ENCODE assay signal across 8 cellular contexts in the genomic region with DNA sequence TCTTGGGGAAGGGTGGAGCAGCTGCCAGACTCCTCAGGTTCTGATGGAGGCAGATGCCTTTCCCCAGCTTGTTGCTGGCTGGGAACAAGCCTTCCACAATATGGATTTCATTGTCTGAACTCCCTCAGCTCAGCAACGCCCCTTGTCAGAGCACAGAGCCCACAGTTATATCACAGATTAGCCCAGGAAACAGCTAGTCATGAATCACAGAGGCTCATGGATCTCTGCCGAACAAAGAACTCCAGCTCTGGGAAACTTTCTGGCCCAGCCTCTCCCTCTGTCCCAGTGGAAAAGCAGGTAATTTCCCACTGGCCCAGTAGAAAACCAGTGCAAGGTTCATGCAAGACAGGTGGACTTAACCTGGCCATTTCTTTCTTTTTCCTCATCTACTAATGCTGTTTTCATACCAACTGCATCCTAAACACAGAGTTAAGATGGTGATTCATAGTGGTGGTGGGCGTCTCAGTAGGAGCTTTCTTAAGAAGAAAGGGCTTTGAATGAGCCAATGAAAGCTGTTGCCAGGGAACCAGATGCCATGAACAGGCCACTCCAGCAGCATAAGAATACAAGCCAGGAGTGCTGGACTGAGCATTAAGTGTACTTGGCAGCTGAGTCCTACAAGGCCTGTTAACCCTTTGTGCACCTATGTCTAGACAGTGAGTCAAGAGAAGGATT. TPM values are rescaled to one million over a fixed set of nuclear protein-coding genes. Genes with fewer than 3 reads are reported as not detected.
A peak's percentile ranks its signal among the peaks of the same experiment; 100 is the strongest.
DNase-seq lines count a peak whose midpoint lies in the region; ATAC-seq and TF ChIP-seq lines count a peak whose summit lies in the region.

No MANE protein-coding gene starts in this region.

- H2BK5ac ChIP-seq in H9 (ENCODE audit: insufficient read length, low read length) = no peak overlapping the region

- ATAC-seq in GM19351 (IDR thresholded peaks at IDR 0.05; ENCODE audit: unreplicated experiment) = no peak

- no peaks in the 10 kb centered on the region for H3K79me1 ChIP-seq in H9 (ENCODE audit: insufficient read depth, low read depth, low read length, poor library complexity, severe bottlenecking)

- H3K23ac ChIP-seq in H9 (ENCODE audit: insufficient read length, low read depth, low read length) = no peak overlapping the region

- H2BK12ac ChIP-seq in H9 (ENCODE audit: insufficient read length, low read depth, low read length) = no peak overlapping the region

- no peak overlapping the region for H3K9ac ChIP-seq in H9 (ENCODE audit: extremely low read depth, insufficient read length, low read length)

- no peak overlapping the region for H2BK20ac ChIP-seq in H9 (ENCODE audit: low read depth, low read length, poor library complexity, severe bottlenecking)

- no peak overlapping the region for H4K8ac ChIP-seq in H9 (replicated peaks; ENCODE audit: insufficient read length, low read depth, low read length)

- H3K27me3 Mint-ChIP-seq in H9 (ENCODE audit: low read depth) (no peaks in the 10 kb centered on the region), glutamatergic neuron (ENCODE audit: unreplicated experiment) (no peaks in the 10 kb centered on the region)

- no peaks in the 10 kb centered on the region for H3K36me3 Mint-ChIP-seq in H9 (ENCODE audit: insufficient read depth in 1 of 3, low read depth in 3 of 3)
- no peaks in the 10 kb centered on the region for H3K36me3 Mint-ChIP-seq in glutamatergic neuron (ENCODE audit: unreplicated experiment)

- peak overlapping the region; percentile 26 for H3K4me3 ChIP-seq in retinal pigment epithelial cell (ENCODE audit: low read length)

- CTCF ChIA-PET in RWPE1 (lab: Yijun Ruan, JAX) = interaction anchor here (0.6 kb wide), 1 partner anchor 1371 kb away, joined by 3 read pairs; no protein-coding TSS in a partner anchor

- H3K4me1 Mint-ChIP-seq in H9 (peaks cover 24% of the 10 kb centered on the region in 2 experiments), glutamatergic neuron (ENCODE audit: low read depth, unreplicated experiment) (peaks cover 9% of the 10 kb centered on the region)

- no peaks in the 10 kb centered on the region for H3K79me2 ChIP-seq in H9 (ENCODE audit: insufficient read depth, low read length)

- H4K5ac ChIP-seq in H9 (ENCODE audit: insufficient read length, low read depth, low read length) = no peak overlapping the region

- DNase-seq in H9 (peak; percentile 53), RPMI7951 (ENCODE audit: low read depth) (peak; percentile 69), glutamatergic neuron (no peak), retinal pigment epithelial cell (ENCODE audit: low read depth) (peak; percentile 100), RWPE1 (ENCODE audit: low spot score) (no peak), NCI-H2196 (lab: John Stamatoyannopoulos, UW; ENCODE audit: unreplicated experiment) (no peak), NCI-H526 treated with DMSO at 0.1 percent for 48 hours (lab: John Stamatoyannopoulos, UW) (no peak)

- peaks cover 9% of the 10 kb centered on the region; the same call in 1 of the 2 replicates for H3K4me1 ChIP-seq in H9 (ENCODE audit: insufficient read depth, low read length)

- H4K20me1 ChIP-seq in H9 (ENCODE audit: control insufficient read depth, insufficient read depth, insufficient read length) = no peaks in the 10 kb centered on the region

- peak overlapping the region; percentile 0 for H3K4me2 ChIP-seq in H9 (ENCODE audit: insufficient read depth, insufficient read length, low read length)

- POLR2A ChIA-PET in RWPE1 (lab: Yijun Ruan, JAX; ENCODE audit: low non-redundant PET) = no interaction called here

- H3K4me3 Mint-ChIP-seq in H9 (0 out of 5 replicates have a peak overlapping the region, but pooled peaks of 1 of the 2 experiments have one; percentile 18), glutamatergic neuron (ENCODE audit: unreplicated experiment) (no peak overlapping the region)

- no peak overlapping the region for H2AK5ac ChIP-seq in H9 (ENCODE audit: insufficient read length, low read length)

- no peak overlapping the region for H2BK15ac ChIP-seq in H9 (ENCODE audit: low read depth, low read length)

- H2AFZ ChIP-seq in H9 (ENCODE audit: low read length) = peak overlapping the region; percentile 34

- no peaks in the 10 kb centered on the region for H3K9me3 ChIP-seq in H9 (ENCODE audit: control insufficient read depth, low read depth, low read length)

- no peak overlapping the region for H3T11ph ChIP-seq in H9 (ENCODE audit: low read length)

- H3K9me3 Mint-ChIP-seq in H9 (no peaks in the 10 kb centered on the region; a peak in 1 of 5 replicates), glutamatergic neuron (ENCODE audit: unreplicated experiment) (no peaks in the 10 kb centered on the region)

- peak overlapping the region; percentile 79 for H3K18ac ChIP-seq in H9 (ENCODE audit: insufficient read length, low read depth, low read length)

- no peaks in the 10 kb centered on the region for H3K23me2 ChIP-seq in H9 (ENCODE audit: insufficient read length, low read depth, low read length, poor library complexity, severe bottlenecking)

- no peak for TF ChIP-seq CTCF in H9 (conservative IDR thresholded peaks at IDR 0.05)
- TF ChIP-seq CTCF in glutamatergic neuron (IDR thresholded peaks at IDR 0.05; ENCODE audit: partially characterized antibody, unreplicated experiment) = no peak
- no peak for TF ChIP-seq CTCF in retinal pigment epithelial cell (conservative IDR thresholded peaks at IDR 0.05; ENCODE audit: low read depth, low read length)
- no peak for TF ChIP-seq CTCF in RWPE1 (conservative IDR thresholded peaks at IDR 0.05; ENCODE audit: low read depth)

- WGBS in H9 (ENCODE audit: extremely low coverage, insufficient read length, low lambda C conversion rate) = no CpG with 5 or more reads among the region's 3 CpGs

- H3K4ac ChIP-seq in H9 (ENCODE audit: low read depth, low read length) = no peak overlapping the region; the same call in 1 of the 2 replicates

- no peaks in the 10 kb centered on the region for H3K27me3 ChIP-seq in H9 (ENCODE audit: insufficient read depth, low read length)

- peak overlapping the region; percentile 85; the same call in 1 of the 2 replicates for H3K14ac ChIP-seq in H9 (ENCODE audit: insufficient read depth, low read length)

- no peak overlapping the region for H3K56ac ChIP-seq in H9 (ENCODE audit: insufficient read length, low read depth, low read length)

- H4K91ac ChIP-seq in H9 (ENCODE audit: insufficient read length, low read depth, low read length) = no peak overlapping the region

- peak overlapping the region; percentile 83 to 98 (median 94) for H3K27ac Mint-ChIP-seq in H9
- H3K27ac Mint-ChIP-seq in glutamatergic neuron (ENCODE audit: unreplicated experiment) = peak overlapping the region; percentile 72

- H2BK120ac ChIP-seq in H9 (ENCODE audit: low read depth, low read length, poor library complexity, severe bottlenecking) = peak overlapping the region; percentile 90

- no peak overlapping the region for H3K27ac ChIP-seq in H9 (ENCODE audit: insufficient read length, low read depth, low read length)
- no peak overlapping the region for H3K27ac ChIP-seq in RWPE1

RNA-seq across cellular contexts. Expression of gene KIAA2012, which starts 8.7 kb away (rescaled TPM):
- total RNA-seq in H9 (2021) (not detected in 2 replicates), glutamatergic neuron (ENCODE audit: unreplicated experiment) (not detected)
- under 0.01 TPM in 1 of 2 replicates, not detected in the other for total RNA-seq in RPMI7951 (2014; rRNA removed; shearing (Covaris generic))

RNA-seq across cellular contexts. Expression of gene FZD7, which starts 30.7 kb away (rescaled TPM):
- total RNA-seq in H9 (2021) = 302 and 309 TPM in 2 replicates
- 29.4 and 32.4 TPM in 2 replicates for total RNA-seq in RPMI7951 (2014; rRNA removed; shearing (Covaris generic))
- total RNA-seq in glutamatergic neuron (ENCODE audit: unreplicated experiment) = 19.0 TPM

Comparison
In these comparisons a context has a peak if more than half of its experiments do, and no peak if none do; other contexts are left out.
1. DNase-seq: peak in H9 (single experiment), RPMI7951 (single experiment) and retinal pigment epithelial cell (single experiment); none in glutamatergic neuron (single experiment), RWPE1 (single experiment), NCI-H2196 (single experiment) and NCI-H526 treated with DMSO at 0.1 percent for 48 hours (single experiment).